In the genomic region with DNA sequence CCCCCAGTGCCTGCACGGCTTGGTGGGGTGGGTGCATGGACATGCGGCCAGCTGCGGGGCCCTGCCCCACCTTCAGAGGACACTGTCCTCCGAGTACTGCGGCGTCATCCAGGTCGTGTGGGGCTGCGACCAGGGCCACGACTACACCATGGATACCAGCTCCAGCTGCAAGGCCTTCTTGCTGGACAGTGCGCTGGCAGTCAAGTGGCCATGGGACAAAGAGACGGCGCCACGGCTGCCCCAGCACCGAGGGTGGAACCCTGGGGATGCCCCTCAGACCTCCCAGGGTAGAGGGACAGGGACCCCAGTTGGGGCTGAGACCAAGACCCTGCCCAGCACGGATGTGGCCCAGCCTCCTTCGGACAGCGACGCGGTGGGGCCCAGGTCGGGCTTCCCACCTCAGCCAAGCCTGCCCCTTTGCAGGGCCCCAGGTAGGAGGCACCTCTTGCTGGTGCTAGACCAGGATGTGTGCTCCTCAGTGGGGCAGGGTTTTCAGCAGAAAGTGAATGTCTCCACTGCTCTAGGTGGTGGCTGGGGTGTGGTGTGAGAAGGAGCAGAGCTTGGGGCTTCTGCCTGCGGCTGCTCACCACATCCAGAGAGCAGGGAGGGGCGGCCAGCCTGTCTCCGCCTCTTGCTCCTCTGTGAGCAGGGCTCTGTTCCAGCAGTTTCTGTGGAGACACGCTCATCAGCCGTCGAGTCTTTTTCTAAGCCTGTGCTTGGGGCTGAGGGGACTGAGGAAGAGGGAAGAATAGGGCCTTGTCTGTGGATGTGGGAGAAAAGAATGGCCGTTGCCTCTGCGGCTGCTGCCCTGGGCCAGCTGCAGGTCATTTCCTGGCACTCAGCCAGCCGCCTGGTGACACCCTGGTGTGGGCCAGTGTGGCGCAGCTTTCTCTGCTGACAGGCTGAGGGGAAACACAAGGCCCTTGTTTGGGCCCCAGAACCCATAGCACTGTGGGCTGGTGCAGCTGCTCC, we compare ENCODE assay signal across 7 cellular contexts. TPM values are rescaled to one million over a fixed set of nuclear protein-coding genes. Genes with fewer than 3 reads are reported as not detected.
DNase-seq lines count a peak whose midpoint lies in the region; ATAC-seq and TF ChIP-seq lines count a peak whose summit lies in the region.

No MANE protein-coding gene starts in this region.

- peaks cover 13 to 33% (median 23%) of the 10 kb centered on the region in 4 donors for H3K4me1 ChIP-seq in Peyer's patch

- H3K4me3 ChIP-seq in Peyer's patch (peak overlapping the region in 3 of 4 donors; percentile 82 to 98 (median 91)), MG63 (no peak overlapping the region)

- TF ChIP-seq POLR2A in Peyer's patch (IDR thresholded peaks at IDR 0.05): no peak

- ATAC-seq in GM21526 (IDR thresholded peaks at IDR 0.05; ENCODE audit: low FRiP score, unreplicated experiment): no peak

- H3K27ac ChIP-seq in Peyer's patch: peak overlapping the region; percentile 98 to 99 (median 98)

- H3K9me3 ChIP-seq in Peyer's patch (no peaks in the 10 kb centered on the region), MG63 (no peaks in the 10 kb centered on the region)

- H3K27me3 ChIP-seq in Peyer's patch: no peaks in the 10 kb centered on the region
- H3K27me3 ChIP-seq in MG63: no peaks in the 10 kb centered on the region

- H3K36me3 ChIP-seq in Peyer's patch (peaks cover 0 to 54% (median 0%) of the 10 kb centered on the region in 3 donors), MG63 (peaks cover 19% of the 10 kb centered on the region)

- DNase-seq in Peyer's patch: peak in 2 of 3 donors; percentile 55 to 87
- DNase-seq in activated gamma-delta T cell treated with anti-CD3 and anti-CD28 coated beads, Interleukin-2, amount 50 U/mL, for 16 hours (ENCODE audit: low read depth): peak; percentile 72
- DNase-seq in head of caudate nucleus: peak; percentile 91 to 99 (median 97)
- peak; percentile 70 for DNase-seq in stimulated activated CD4-positive, alpha-beta T cell treated with anti-CD3 and anti-CD28 coated beads, Interleukin-4, amount 100 ng/mL, for 24 hours
- DNase-seq in GOT3 (lab: John Stamatoyannopoulos, UW): no peak
- no peak for DNase-seq in MG63

- no peak for TF ChIP-seq CTCF in Peyer's patch (IDR thresholded peaks at IDR 0.05)

- intact Hi-C loops in head of caudate nucleus (cut with DNase I): no loop called here

RNA-seq across cellular contexts. Expression of gene ZNF276, which starts 2.2 kb away (rescaled TPM):
- total RNA-seq in Peyer's patch: 100 to 1,000 TPM in 3 of 4 donors, 10 to 100 TPM in 1; 59.0 to 270 (median 125) TPM
- 4.5 and 4.9 TPM in 2 replicates for total RNA-seq in MG63 (2014; rRNA removed; shearing (Covaris generic); ENCODE audit: low replicate concordance)

RNA-seq across cellular contexts. Expression of gene VPS9D1, which starts 2.9 kb away (rescaled TPM):
- 10 to 100 TPM; 14.9 to 45.9 (median 27.9) TPM for total RNA-seq in Peyer's patch
- 6.4 and 7.2 TPM in 2 replicates for total RNA-seq in MG63 (2014; rRNA removed; shearing (Covaris generic); ENCODE audit: low replicate concordance)

RNA-seq across cellular contexts. Expression of gene SPATA2L, which starts 22.1 kb away (rescaled TPM):
- 10 to 100 TPM; 19.0 to 44.7 (median 36.7) TPM for total RNA-seq in Peyer's patch
- total RNA-seq in MG63 (2014; rRNA removed; shearing (Covaris generic); ENCODE audit: low replicate concordance): 12.6 and 18.4 TPM in 2 replicates

RNA-seq across cellular contexts. Expression of gene CDK10, which starts 37.1 kb away (rescaled TPM):
- total RNA-seq in Peyer's patch: 100 to 1,000 TPM in 3 of 4 donors, 10 to 100 TPM in 1; 97.9 to 198 (median 158) TPM
- 11.9 and 40.4 TPM in 2 replicates for total RNA-seq in MG63 (2014; rRNA removed; shearing (Covaris generic); ENCODE audit: low replicate concordance)

Comparison
In these comparisons a context has a peak if more than half of its experiments do, and no peak if none do; other contexts are left out.
1. DNase-seq: peak in Peyer's patch (2 of 3), activated gamma-delta T cell treated with anti-CD3 and anti-CD28 coated beads, Interleukin-2, amount 50 U/mL, for 16 hours (single experiment), head of caudate nucleus (42 of 42) and stimulated activated CD4-positive, alpha-beta T cell treated with anti-CD3 and anti-CD28 coated beads, Interleukin-4, amount 100 ng/mL, for 24 hours (single experiment); none in GOT3 (single experiment) and MG63 (single experiment).
2. RNA of gene ZNF276, which starts 2.2 kb away (total RNA-seq): 59.0 to 270 TPM in Peyer's patch; 4.5 to 4.9 TPM in MG63; every median in the first group is over 10 times any median in the second.